1 cellular context compared by ENCODE assay signal in the genomic region with DNA sequence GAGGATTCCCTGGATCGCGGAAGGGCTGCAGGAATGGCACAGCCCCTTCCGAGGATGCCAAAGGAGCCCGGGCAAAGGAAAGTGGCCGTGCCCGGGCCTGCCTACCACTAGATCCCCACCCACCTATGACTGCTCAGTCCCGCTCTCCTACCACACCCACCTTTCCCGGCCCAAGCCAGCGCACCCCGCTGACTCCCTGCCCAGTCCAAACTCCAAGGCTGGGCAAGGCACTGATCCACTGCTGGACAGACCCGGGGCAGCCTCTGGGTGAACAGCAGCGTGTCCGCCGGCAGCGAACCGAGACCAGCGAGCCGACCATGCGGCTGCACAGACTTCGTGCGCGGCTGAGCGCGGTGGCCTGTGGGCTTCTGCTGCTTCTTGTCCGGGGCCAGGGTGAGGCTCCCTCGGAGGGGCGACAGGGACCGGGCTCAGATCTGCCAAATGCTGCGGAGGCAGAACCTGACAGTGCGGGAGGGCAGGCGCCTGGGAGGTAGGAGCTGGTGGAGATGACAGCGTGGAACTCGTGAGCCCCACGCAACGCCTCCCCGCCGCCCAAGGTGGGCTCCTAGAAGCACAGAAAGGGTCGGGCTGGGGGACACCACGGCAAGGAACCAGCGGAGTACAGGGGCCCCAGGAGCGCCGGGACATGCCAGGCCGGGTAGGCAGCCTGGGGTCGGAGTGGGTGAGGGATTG.
A peak's percentile ranks its signal among the peaks of the same experiment; 100 is the strongest.
TF ChIP-seq lines count a peak whose summit lies in the region.

A gene with protein sequence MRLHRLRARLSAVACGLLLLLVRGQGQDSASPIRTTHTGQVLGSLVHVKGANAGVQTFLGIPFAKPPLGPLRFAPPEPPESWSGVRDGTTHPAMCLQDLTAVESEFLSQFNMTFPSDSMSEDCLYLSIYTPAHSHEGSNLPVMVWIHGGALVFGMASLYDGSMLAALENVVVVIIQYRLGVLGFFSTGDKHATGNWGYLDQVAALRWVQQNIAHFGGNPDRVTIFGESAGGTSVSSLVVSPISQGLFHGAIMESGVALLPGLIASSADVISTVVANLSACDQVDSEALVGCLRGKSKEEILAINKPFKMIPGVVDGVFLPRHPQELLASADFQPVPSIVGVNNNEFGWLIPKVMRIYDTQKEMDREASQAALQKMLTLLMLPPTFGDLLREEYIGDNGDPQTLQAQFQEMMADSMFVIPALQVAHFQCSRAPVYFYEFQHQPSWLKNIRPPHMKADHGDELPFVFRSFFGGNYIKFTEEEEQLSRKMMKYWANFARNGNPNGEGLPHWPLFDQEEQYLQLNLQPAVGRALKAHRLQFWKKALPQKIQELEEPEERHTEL (plus strand): TSS at position 198 of the 693 bp plus-strand sequence. CDS start 120 bp downstream, at position 318.

TF ChIP-seq in HepG2, 621 proteins besides CTCF, POLR2A, EP300 and RAD21 (continued from another document and continues in another):
- TF ChIP-seq SP5 (CRISPR knock-in tag; IDR thresholded peaks at IDR 0.05; ENCODE audit: borderline replicate concordance, low read depth): peak; percentile 53; the same call in 1 of the 2 replicates
- TF ChIP-seq U2AF1 (optimal IDR thresholded peaks at IDR 0.05; ENCODE audit: low read depth, low read length): no peak
- peak; percentile 55; the same call in 1 of the 2 replicates for TF ChIP-seq ZNF230 (CRISPR knock-in tag; IDR thresholded peaks at IDR 0.05)
- no peak for TF ChIP-seq ZNF530 (CRISPR knock-in tag; IDR thresholded peaks at IDR 0.05; ENCODE audit: low read depth)
- TF ChIP-seq KAT7 (CRISPR knock-in tag; IDR thresholded peaks at IDR 0.05; ENCODE audit: borderline replicate concordance): peak; percentile 94
- TF ChIP-seq NONO (IDR thresholded peaks at IDR 0.05): no peak
- peak; percentile 97 for TF ChIP-seq NONO (CRISPR knock-in tag; conservative IDR thresholded peaks at IDR 0.05)
- no peak for TF ChIP-seq CBX2 (IDR thresholded peaks at IDR 0.05; ENCODE audit: low read depth, low read length)
- no peak for TF ChIP-seq CBX2 (CRISPR knock-in tag; IDR thresholded peaks at IDR 0.05; ENCODE audit: low read depth)
- TF ChIP-seq ZNF124 (CRISPR knock-in tag; IDR thresholded peaks at IDR 0.05): no peak
- no peak for TF ChIP-seq NFYB (CRISPR knock-in tag; IDR thresholded peaks at IDR 0.05)
- TF ChIP-seq, protein P1, sequence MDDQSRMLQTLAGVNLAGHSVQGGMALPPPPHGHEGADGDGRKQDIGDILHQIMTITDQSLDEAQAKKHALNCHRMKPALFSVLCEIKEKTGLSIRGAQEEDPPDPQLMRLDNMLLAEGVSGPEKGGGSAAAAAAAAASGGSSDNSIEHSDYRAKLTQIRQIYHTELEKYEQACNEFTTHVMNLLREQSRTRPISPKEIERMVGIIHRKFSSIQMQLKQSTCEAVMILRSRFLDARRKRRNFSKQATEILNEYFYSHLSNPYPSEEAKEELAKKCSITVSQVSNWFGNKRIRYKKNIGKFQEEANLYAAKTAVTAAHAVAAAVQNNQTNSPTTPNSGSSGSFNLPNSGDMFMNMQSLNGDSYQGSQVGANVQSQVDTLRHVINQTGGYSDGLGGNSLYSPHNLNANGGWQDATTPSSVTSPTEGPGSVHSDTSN (CRISPR knock-in tag; IDR thresholded peaks at IDR 0.05; ENCODE audit: borderline replicate concordance): no peak
- 0 out of 2 replicates have a peak, but pooled peaks have one; percentile 75 for TF ChIP-seq ZNF724P (CRISPR knock-in tag; IDR thresholded peaks at IDR 0.05; ENCODE audit: borderline replicate concordance)
- TF ChIP-seq, protein P2, sequence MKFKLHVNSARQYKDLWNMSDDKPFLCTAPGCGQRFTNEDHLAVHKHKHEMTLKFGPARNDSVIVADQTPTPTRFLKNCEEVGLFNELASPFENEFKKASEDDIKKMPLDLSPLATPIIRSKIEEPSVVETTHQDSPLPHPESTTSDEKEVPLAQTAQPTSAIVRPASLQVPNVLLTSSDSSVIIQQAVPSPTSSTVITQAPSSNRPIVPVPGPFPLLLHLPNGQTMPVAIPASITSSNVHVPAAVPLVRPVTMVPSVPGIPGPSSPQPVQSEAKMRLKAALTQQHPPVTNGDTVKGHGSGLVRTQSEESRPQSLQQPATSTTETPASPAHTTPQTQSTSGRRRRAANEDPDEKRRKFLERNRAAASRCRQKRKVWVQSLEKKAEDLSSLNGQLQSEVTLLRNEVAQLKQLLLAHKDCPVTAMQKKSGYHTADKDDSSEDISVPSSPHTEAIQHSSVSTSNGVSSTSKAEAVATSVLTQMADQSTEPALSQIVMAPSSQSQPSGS (CRISPR knock-in tag; IDR thresholded peaks at IDR 0.05): peak; percentile 67; the same call in 1 of the 2 replicates
- TF ChIP-seq, protein P3, sequence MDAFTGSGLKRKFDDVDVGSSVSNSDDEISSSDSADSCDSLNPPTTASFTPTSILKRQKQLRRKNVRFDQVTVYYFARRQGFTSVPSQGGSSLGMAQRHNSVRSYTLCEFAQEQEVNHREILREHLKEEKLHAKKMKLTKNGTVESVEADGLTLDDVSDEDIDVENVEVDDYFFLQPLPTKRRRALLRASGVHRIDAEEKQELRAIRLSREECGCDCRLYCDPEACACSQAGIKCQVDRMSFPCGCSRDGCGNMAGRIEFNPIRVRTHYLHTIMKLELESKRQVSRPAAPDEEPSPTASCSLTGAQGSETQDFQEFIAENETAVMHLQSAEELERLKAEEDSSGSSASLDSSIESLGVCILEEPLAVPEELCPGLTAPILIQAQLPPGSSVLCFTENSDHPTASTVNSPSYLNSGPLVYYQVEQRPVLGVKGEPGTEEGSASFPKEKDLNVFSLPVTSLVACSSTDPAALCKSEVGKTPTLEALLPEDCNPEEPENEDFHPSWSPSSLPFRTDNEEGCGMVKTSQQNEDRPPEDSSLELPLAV (CRISPR knock-in tag; conservative IDR thresholded peaks at IDR 0.05; ENCODE audit: low read depth): no peak
- TF ChIP-seq, protein P4, sequence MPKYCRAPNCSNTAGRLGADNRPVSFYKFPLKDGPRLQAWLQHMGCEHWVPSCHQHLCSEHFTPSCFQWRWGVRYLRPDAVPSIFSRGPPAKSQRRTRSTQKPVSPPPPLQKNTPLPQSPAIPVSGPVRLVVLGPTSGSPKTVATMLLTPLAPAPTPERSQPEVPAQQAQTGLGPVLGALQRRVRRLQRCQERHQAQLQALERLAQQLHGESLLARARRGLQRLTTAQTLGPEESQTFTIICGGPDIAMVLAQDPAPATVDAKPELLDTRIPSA (CRISPR knock-in tag; IDR thresholded peaks at IDR 0.05; ENCODE audit: borderline replicate concordance): peak; percentile 25; the same call in 1 of the 2 replicates
- TF ChIP-seq, protein P5, sequence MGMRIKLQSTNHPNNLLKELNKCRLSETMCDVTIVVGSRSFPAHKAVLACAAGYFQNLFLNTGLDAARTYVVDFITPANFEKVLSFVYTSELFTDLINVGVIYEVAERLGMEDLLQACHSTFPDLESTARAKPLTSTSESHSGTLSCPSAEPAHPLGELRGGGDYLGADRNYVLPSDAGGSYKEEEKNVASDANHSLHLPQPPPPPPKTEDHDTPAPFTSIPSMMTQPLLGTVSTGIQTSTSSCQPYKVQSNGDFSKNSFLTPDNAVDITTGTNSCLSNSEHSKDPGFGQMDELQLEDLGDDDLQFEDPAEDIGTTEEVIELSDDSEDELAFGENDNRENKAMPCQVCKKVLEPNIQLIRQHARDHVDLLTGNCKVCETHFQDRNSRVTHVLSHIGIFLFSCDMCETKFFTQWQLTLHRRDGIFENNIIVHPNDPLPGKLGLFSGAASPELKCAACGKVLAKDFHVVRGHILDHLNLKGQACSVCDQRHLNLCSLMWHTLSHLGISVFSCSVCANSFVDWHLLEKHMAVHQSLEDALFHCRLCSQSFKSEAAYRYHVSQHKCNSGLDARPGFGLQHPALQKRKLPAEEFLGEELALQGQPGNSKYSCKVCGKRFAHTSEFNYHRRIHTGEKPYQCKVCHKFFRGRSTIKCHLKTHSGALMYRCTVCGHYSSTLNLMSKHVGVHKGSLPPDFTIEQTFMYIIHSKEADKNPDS (CRISPR knock-in tag; IDR thresholded peaks at IDR 0.05): no peak
- peak; percentile 53 for TF ChIP-seq MEIS1 (CRISPR knock-in tag; IDR thresholded peaks at IDR 0.05; ENCODE audit: borderline replicate concordance)
- peak; percentile 61 for TF ChIP-seq ZBTB7A (CRISPR knock-in tag; IDR thresholded peaks at IDR 0.05)
- peak; percentile 44; the same call in 1 of the 2 replicates for TF ChIP-seq CHD2 (IDR thresholded peaks at IDR 0.05; ENCODE audit: low read depth, low read length)
- TF ChIP-seq SALL1 (CRISPR knock-in tag; IDR thresholded peaks at IDR 0.05): peak; percentile 90
- TF ChIP-seq, protein P6, sequence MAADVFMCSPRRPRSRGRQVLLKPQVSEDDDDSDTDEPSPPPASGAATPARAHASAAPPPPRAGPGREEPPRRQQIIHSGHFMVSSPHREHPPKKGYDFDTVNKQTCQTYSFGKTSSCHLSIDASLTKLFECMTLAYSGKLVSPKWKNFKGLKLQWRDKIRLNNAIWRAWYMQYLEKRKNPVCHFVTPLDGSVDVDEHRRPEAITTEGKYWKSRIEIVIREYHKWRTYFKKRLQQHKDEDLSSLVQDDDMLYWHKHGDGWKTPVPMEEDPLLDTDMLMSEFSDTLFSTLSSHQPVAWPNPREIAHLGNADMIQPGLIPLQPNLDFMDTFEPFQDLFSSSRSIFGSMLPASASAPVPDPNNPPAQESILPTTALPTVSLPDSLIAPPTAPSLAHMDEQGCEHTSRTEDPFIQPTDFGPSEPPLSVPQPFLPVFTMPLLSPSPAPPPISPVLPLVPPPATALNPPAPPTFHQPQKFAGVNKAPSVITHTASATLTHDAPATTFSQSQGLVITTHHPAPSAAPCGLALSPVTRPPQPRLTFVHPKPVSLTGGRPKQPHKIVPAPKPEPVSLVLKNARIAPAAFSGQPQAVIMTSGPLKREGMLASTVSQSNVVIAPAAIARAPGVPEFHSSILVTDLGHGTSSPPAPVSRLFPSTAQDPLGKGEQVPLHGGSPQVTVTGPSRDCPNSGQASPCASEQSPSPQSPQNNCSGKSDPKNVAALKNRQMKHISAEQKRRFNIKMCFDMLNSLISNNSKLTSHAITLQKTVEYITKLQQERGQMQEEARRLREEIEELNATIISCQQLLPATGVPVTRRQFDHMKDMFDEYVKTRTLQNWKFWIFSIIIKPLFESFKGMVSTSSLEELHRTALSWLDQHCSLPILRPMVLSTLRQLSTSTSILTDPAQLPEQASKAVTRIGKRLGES (CRISPR knock-in tag; IDR thresholded peaks at IDR 0.05; ENCODE audit: borderline replicate concordance): 0 out of 2 replicates have a peak, but pooled peaks have one; percentile 61
- peak; percentile 87; the same call in 1 of the 2 replicates for TF ChIP-seq ZBTB7B (CRISPR knock-in tag; IDR thresholded peaks at IDR 0.05)
- TF ChIP-seq ZNF670 (CRISPR knock-in tag; IDR thresholded peaks at IDR 0.05; ENCODE audit: borderline replicate concordance): peak; percentile 90; the same call in 1 of the 2 replicates
- TF ChIP-seq TOPORS (CRISPR knock-in tag; IDR thresholded peaks at IDR 0.05): peak; percentile 92
- no peak for TF ChIP-seq NR2F2 (IDR thresholded peaks at IDR 0.05; ENCODE audit: borderline replicate concordance, low read depth)
- no peak for TF ChIP-seq ZNF879 (CRISPR knock-in tag; IDR thresholded peaks at IDR 0.05)
- TF ChIP-seq ZNF761 (CRISPR knock-in tag; conservative IDR thresholded peaks at IDR 0.05): no peak
- no peak for TF ChIP-seq ASH2L (IDR thresholded peaks at IDR 0.05; ENCODE audit: insufficient read length, low read depth, low read length)
- TF ChIP-seq ZNF343 (CRISPR knock-in tag; IDR thresholded peaks at IDR 0.05): no peak
- TF ChIP-seq CBX5 (CRISPR knock-in tag; IDR thresholded peaks at IDR 0.05; ENCODE audit: borderline replicate concordance): peak; percentile 23; the same call in 1 of the 2 replicates
- no peak for TF ChIP-seq HMGA1 (CRISPR knock-in tag; conservative IDR thresholded peaks at IDR 0.05)
- TF ChIP-seq ELF3 (CRISPR knock-in tag; IDR thresholded peaks at IDR 0.05): peak; percentile 13; the same call in 1 of the 2 replicates
- TF ChIP-seq MAFG (CRISPR knock-in tag; IDR thresholded peaks at IDR 0.05): no peak
- TF ChIP-seq, protein P7, sequence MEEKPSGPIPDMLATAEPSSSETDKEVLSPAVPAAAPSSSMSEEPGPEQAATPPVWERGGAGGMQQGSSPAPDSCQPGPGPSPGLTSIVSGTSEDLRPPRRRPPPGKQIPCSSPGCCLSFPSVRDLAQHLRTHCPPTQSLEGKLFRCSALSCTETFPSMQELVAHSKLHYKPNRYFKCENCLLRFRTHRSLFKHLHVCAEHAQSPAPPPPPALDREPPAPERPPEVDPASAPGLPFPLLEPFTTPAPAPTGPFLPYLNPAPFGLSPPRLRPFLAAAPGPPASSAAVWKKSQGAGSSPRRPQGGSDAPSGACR (CRISPR knock-in tag; IDR thresholded peaks at IDR 0.05): 0 out of 2 replicates have a peak, but pooled peaks have one; percentile 58
- TF ChIP-seq ZNF564 (CRISPR knock-in tag; IDR thresholded peaks at IDR 0.05): no peak; the same call in 1 of the 2 replicates
- no peak; the same call in none of the 2 replicates for TF ChIP-seq BRCA1 (CRISPR knock-in tag; IDR thresholded peaks at IDR 0.05)
- TF ChIP-seq, protein P8, sequence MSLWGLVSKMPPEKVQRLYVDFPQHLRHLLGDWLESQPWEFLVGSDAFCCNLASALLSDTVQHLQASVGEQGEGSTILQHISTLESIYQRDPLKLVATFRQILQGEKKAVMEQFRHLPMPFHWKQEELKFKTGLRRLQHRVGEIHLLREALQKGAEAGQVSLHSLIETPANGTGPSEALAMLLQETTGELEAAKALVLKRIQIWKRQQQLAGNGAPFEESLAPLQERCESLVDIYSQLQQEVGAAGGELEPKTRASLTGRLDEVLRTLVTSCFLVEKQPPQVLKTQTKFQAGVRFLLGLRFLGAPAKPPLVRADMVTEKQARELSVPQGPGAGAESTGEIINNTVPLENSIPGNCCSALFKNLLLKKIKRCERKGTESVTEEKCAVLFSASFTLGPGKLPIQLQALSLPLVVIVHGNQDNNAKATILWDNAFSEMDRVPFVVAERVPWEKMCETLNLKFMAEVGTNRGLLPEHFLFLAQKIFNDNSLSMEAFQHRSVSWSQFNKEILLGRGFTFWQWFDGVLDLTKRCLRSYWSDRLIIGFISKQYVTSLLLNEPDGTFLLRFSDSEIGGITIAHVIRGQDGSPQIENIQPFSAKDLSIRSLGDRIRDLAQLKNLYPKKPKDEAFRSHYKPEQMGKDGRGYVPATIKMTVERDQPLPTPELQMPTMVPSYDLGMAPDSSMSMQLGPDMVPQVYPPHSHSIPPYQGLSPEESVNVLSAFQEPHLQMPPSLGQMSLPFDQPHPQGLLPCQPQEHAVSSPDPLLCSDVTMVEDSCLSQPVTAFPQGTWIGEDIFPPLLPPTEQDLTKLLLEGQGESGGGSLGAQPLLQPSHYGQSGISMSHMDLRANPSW (CRISPR knock-in tag; IDR thresholded peaks at IDR 0.05; ENCODE audit: borderline replicate concordance): no peak
- no peak for TF ChIP-seq MTF1 (CRISPR knock-in tag; IDR thresholded peaks at IDR 0.05)
- peak; percentile 60; the same call in 1 of the 2 replicates for TF ChIP-seq MIER3 (CRISPR knock-in tag; IDR thresholded peaks at IDR 0.05; ENCODE audit: borderline replicate concordance)
- TF ChIP-seq, protein P9, sequence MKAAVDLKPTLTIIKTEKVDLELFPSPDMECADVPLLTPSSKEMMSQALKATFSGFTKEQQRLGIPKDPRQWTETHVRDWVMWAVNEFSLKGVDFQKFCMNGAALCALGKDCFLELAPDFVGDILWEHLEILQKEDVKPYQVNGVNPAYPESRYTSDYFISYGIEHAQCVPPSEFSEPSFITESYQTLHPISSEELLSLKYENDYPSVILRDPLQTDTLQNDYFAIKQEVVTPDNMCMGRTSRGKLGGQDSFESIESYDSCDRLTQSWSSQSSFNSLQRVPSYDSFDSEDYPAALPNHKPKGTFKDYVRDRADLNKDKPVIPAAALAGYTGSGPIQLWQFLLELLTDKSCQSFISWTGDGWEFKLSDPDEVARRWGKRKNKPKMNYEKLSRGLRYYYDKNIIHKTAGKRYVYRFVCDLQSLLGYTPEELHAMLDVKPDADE (CRISPR knock-in tag; IDR thresholded peaks at IDR 0.05): no peak; the same call in 1 of the 2 replicates
- peak; percentile 50; the same call in 1 of the 2 replicates for TF ChIP-seq THAP11 (CRISPR knock-in tag; IDR thresholded peaks at IDR 0.05)
